ENCODE assay signal across 24 cellular contexts in the genomic region with DNA sequence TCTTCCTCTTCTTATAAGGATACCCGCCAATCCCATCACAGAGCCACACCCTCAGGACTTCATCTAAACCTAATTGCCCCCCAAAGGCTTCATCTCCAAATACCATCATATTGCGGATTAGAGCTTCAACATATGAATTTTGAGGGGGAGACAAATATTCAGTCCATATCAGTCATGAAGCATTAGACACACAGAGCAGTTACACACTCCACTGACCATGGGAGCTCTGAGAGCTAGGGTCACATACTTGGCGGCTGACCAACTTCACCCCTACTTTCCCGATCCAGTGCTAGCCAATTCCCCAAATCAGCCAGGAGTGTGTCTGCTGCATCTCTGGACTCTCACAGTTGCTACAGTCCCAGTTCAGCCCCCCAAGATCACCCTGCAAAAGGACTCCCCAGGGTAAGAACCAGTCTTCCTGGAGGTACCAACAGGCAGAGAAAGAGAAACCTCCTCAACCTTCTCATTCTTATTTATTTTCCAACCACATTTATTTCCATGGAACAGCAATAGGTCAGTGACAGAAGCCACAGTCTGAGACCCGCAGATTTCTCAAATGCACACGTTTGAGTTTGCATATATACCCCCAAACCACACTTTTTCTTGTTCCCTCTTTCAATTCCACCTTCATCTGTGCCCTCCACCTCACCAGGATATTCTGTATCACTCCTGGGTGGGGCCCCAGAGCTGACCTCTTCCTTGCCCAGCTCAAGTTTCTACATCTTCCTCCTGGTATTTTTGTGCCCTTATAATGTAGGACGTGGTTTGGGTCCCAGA. TPM values are rescaled to one million over a fixed set of nuclear protein-coding genes. Genes with fewer than 3 reads are reported as not detected.
DNase-seq lines count a peak whose midpoint lies in the region; ATAC-seq, FAIRE-seq and TF ChIP-seq lines count a peak whose summit lies in the region.
"Had no signal": no experiment of that assay in that cellular context is flagged by ENCODE, and none has a peak within 500 bp of the region (broad histone marks: within the 10 kb centered on the region; RNA-seq: fewer than 3 reads in every experiment).

No MANE protein-coding gene starts in this region.

- H3K27me3 Mint-ChIP-seq in Calu3 (ENCODE audit: unreplicated experiment) (no peaks in the 10 kb centered on the region), endothelial cell (ENCODE audit: unreplicated experiment) (no peaks in the 10 kb centered on the region)
- H3K27me3 Mint-ChIP-seq in stimulated activated memory B cell treated with anti-CD40 and anti-IgM and Interleukin-4, amounts not matched to agents 10 μg/mL and 1 μg/mL and 100 μg/mL, for 72 hours: peaks cover 67% of the 10 kb centered on the region

- H3K9me3 Mint-ChIP-seq in Calu3 (ENCODE audit: low read depth, unreplicated experiment) (peaks cover 2% of the 10 kb centered on the region), endothelial cell (ENCODE audit: unreplicated experiment) (no peaks in the 10 kb centered on the region)
- H3K9me3 Mint-ChIP-seq in stimulated activated memory B cell treated with anti-CD40 and anti-IgM and Interleukin-4, amounts not matched to agents 10 μg/mL and 1 μg/mL and 100 μg/mL, for 72 hours: peaks cover 10% of the 10 kb centered on the region

- CTCF ChIA-PET in Calu3 (lab: Charles Lee): interaction anchor here (1.3 to 3.2 kb wide), 2 partner anchors 8 to 18 kb away, joined by 5 to 17 read pairs; no protein-coding TSS in a partner anchor

- no peaks in the 10 kb centered on the region for H4K20me1 ChIP-seq in BLaER1

- intact Hi-C loops in Calu3 (cut with micrococcal nuclease; ENCODE audit: unreplicated experiment) (loop anchor here (2.0 kb wide), 1 partner anchor 107 kb away; no protein-coding TSS in a partner anchor), body of pancreas (cut with DNase I) (no loop called here), kidney (cut with DNase I) (no loop called here)

- peaks cover 44% of the 10 kb centered on the region for H3K4me1 Mint-ChIP-seq in Calu3 (ENCODE audit: low read depth, unreplicated experiment)
- H3K4me1 Mint-ChIP-seq in stimulated activated memory B cell treated with anti-CD40 and anti-IgM and Interleukin-4, amounts not matched to agents 10 μg/mL and 1 μg/mL and 100 μg/mL, for 72 hours: peaks cover 22% of the 10 kb centered on the region
- H3K4me1 Mint-ChIP-seq in endothelial cell (ENCODE audit: unreplicated experiment): no peaks in the 10 kb centered on the region

- no peak for FAIRE-seq in kidney (lab: Jason Lieb, UNC)
- FAIRE-seq: GM18507, H1 had no signal

- H3K36me3 ChIP-seq in BLaER1 (peaks cover 19% of the 10 kb centered on the region), body of pancreas (replicated peaks in 1 of 2; ENCODE audit: insufficient read depth in 1 of 2, low read depth in 2 of 2) (no peaks in the 10 kb centered on the region), kidney (ENCODE audit: control insufficient read depth in 1 of 2, insufficient read depth in 2 of 2, low read length in 2 of 2) (no peaks in the 10 kb centered on the region)
- H3K36me3 ChIP-seq: BE2C, SJSA1 had no signal

- peak overlapping the region; percentile 52 for H3K4me2 ChIP-seq in BLaER1

- H3K27me3 ChIP-seq in BLaER1 (no peaks in the 10 kb centered on the region), body of pancreas (no peaks in the 10 kb centered on the region)
- H3K27me3 ChIP-seq: BE2C, SJSA1 had no signal

- H3K9me3 ChIP-seq in BLaER1: peaks cover 50% of the 10 kb centered on the region
- H3K9me3 ChIP-seq in body of pancreas: no peaks in the 10 kb centered on the region
- H3K9me3 ChIP-seq in kidney (ENCODE audit: control insufficient read depth in 1 of 2, low read length in 2 of 2): peaks cover 0 to 3% of the 10 kb centered on the region in 2 donors
- H3K9me3 ChIP-seq: BE2C, SJSA1 had no signal

- H3K9ac ChIP-seq in BLaER1: 0 out of 2 replicates have a peak overlapping the region, but pooled peaks have one; percentile 35
- no peak overlapping the region for H3K9ac ChIP-seq in kidney (ENCODE audit: low read length in 2 of 2)

- no peak for TF ChIP-seq POLR2A in body of pancreas (IDR thresholded peaks at IDR 0.05)

- no TSS peak for BruUV-seq in Calu3 (replicated peaks; lab: Mats Ljungman, UMichigan)

- DNase-seq in Calu3: no peak
- no peak for DNase-seq in body of pancreas
- no peak for DNase-seq in endothelial cell (ENCODE audit: low spot score)
- no peak for DNase-seq in kidney
- DNase-seq in medulla oblongata (ENCODE audit: extremely low spot score): no peak
- DNase-seq: BE2C; CD8-positive, alpha-beta T cell; DMS53; GDM1; KBM-7; MM.1S; NCI-H1105; NCI-H2029 treated with DMSO at 0.1 percent for 48 hours; NCI-H226; NCI-H524 treated with DMSO at 0.1 percent for 48 hours; OCI-M1 had no signal

- no peak overlapping the region for H3K4me3 Mint-ChIP-seq in Calu3 (ENCODE audit: low read depth, unreplicated experiment)
- peak overlapping the region; percentile 16 for H3K4me3 Mint-ChIP-seq in stimulated activated memory B cell treated with anti-CD40 and anti-IgM and Interleukin-4, amounts not matched to agents 10 μg/mL and 1 μg/mL and 100 μg/mL, for 72 hours
- no peak overlapping the region for H3K4me3 Mint-ChIP-seq in endothelial cell (ENCODE audit: unreplicated experiment)
- H3K4me3 Mint-ChIP-seq: CD8-positive, alpha-beta T cell had no signal

- no peak for ATAC-seq in body of pancreas
- peak; percentile 82 for ATAC-seq in stimulated activated memory B cell treated with anti-CD40 and anti-IgM and Interleukin-4, amounts not matched to agents 10 μg/mL and 1 μg/mL and 100 μg/mL, for 72 hours
- ATAC-seq: CD8-positive, alpha-beta T cell; Right ventricle myocardium inferior had no signal

- H3K4me3 ChIP-seq in BLaER1 (no peak overlapping the region), body of pancreas (no peak overlapping the region), kidney (ENCODE audit: low read length in 2 of 2) (no peak overlapping the region)
- H3K4me3 ChIP-seq: SJSA1 had no signal

- H3K27ac ChIP-seq in BLaER1 (no peak overlapping the region), body of pancreas (peak overlapping the region in 3 of 4 donors; percentile 73 to 80 (median 79)), kidney (ENCODE audit: low read depth in 2 of 2, low read length in 2 of 2) (no peak overlapping the region)
- H3K27ac ChIP-seq: SJSA1 had no signal

- peaks cover 17% of the 10 kb centered on the region for H3K4me1 ChIP-seq in BLaER1
- H3K4me1 ChIP-seq in body of pancreas: peaks cover 39% of the 10 kb centered on the region
- no peaks in the 10 kb centered on the region for H3K4me1 ChIP-seq in kidney (ENCODE audit: control insufficient read depth in 1 of 2, insufficient read depth in 1 of 2, low read depth in 1 of 2, low read length in 2 of 2)
- H3K4me1 ChIP-seq: BE2C, SJSA1 had no signal

- H3K36me3 Mint-ChIP-seq in Calu3 (ENCODE audit: insufficient read depth, unreplicated experiment): peaks cover 13% of the 10 kb centered on the region
- H3K36me3 Mint-ChIP-seq in stimulated activated memory B cell treated with anti-CD40 and anti-IgM and Interleukin-4, amounts not matched to agents 10 μg/mL and 1 μg/mL and 100 μg/mL, for 72 hours: no peaks in the 10 kb centered on the region
- peaks cover 3% of the 10 kb centered on the region for H3K36me3 Mint-ChIP-seq in endothelial cell (ENCODE audit: low read depth, unreplicated experiment)
- H3K36me3 Mint-ChIP-seq: CD8-positive, alpha-beta T cell had no signal

- TF ChIP-seq CTCF in Calu3 (IDR thresholded peaks at IDR 0.05; ENCODE audit: unreplicated experiment) (no peak), body of pancreas (IDR thresholded peaks at IDR 0.05) (no peak), endothelial cell (IDR thresholded peaks at IDR 0.05; ENCODE audit: unreplicated experiment) (no peak), kidney (IDR thresholded peaks at IDR 0.05; ENCODE audit: borderline replicate concordance, extremely low read depth, insufficient read depth) (no peak)

- peak overlapping the region; percentile 80 for H3K27ac Mint-ChIP-seq in Calu3 (ENCODE audit: unreplicated experiment)
- H3K27ac Mint-ChIP-seq in stimulated activated memory B cell treated with anti-CD40 and anti-IgM and Interleukin-4, amounts not matched to agents 10 μg/mL and 1 μg/mL and 100 μg/mL, for 72 hours: no peak overlapping the region
- H3K27ac Mint-ChIP-seq in endothelial cell (ENCODE audit: unreplicated experiment): no peak overlapping the region
- H3K27ac Mint-ChIP-seq: CD8-positive, alpha-beta T cell had no signal

- 74 to 83% methylated on average over 7 of the region's 7 CpGs for WGBS in body of pancreas, 2 donors

RNA-seq across cellular contexts. Expression of gene SPP2, which starts 33.3 kb away (rescaled TPM):
- total RNA-seq in Calu3 (2022) (not detected in 2 replicates), body of pancreas (not detected), endothelial cell (ENCODE audit: unreplicated experiment) (not detected), kidney (not detected)
- polyA plus RNA-seq in kidney (ENCODE audit: insufficient read depth, low read depth, low replicate concordance): not detected
- total RNA-seq: A673; CD8-positive, alpha-beta T cell; H1; HT1080; Right ventricle myocardium inferior; SJSA1 had no signal
- polyA plus RNA-seq: H1 had no signal

Comparison
In these comparisons a context has a peak if more than half of its experiments do, and no peak if none do; other contexts are left out.
1. H3K27ac ChIP-seq: peak in body of pancreas (3 of 4); none in BLaER1 (single experiment) and kidney (0 of 2).